Comparison of ENCODE assay signal across 12 cellular contexts in the genomic region with DNA sequence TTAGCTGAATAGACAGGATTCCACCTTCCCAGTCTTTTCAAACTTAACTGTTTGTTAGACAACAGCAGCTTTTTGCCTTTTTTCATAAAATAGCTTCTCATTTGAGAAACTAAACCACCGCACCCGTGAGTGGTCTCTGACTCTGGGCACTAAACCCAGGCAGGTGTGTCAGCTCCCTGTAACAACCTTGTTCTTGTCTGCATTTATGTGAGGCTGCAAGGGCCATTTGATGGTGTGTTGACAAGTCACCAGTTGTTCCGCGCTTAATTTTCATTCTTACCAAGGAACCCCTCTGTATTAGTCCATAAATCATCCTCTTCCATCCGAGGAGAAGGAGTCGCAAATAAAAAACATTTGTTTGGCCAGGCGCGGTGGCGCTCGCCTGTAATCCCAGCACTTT. TPM values are rescaled to one million over a fixed set of nuclear protein-coding genes. Genes with fewer than 3 reads are reported as not detected.
A peak's percentile ranks its signal among the peaks of the same experiment; 100 is the strongest.
DNase-seq lines count a peak whose midpoint lies in the region; ATAC-seq and TF ChIP-seq lines count a peak whose summit lies in the region.
"Had no signal": no experiment of that assay in that cellular context is flagged by ENCODE, and none has a peak within 500 bp of the region (broad histone marks: within the 10 kb centered on the region; RNA-seq: fewer than 3 reads in every experiment).

No MANE protein-coding gene starts in this region.

- in situ Hi-C loops in KBM-7 (cut with MboI; ENCODE audit: low pct_unique_long_range_greater_than_20kb, low sequenced_read_pairs): no loop called here

- no peaks in the 10 kb centered on the region for H4K20me1 ChIP-seq in MM.1S (ENCODE audit: insufficient read depth, low read length)

- ATAC-seq in sciatic nerve: no peak
- ATAC-seq in activated CD4-positive, CD25-positive, alpha-beta regulatory T cell treated with anti-CD3 and anti-CD28 coated beads, Interleukin-2, amount 50 U/mL, for 24 hours: no peak

- H3K9ac ChIP-seq in MM.1S (ENCODE audit: low read length) (no peak overlapping the region), endodermal cell (ENCODE audit: extremely low read depth, low read length, poor library complexity, severe bottlenecking) (no peak overlapping the region)

- peaks cover 10% of the 10 kb centered on the region; the same call in 1 of the 2 replicates for H3F3A ChIP-seq in MM.1S (ENCODE audit: insufficient read depth, low read length)

- H3K36me3 ChIP-seq in MM.1S (replicated peaks; ENCODE audit: insufficient read depth, low read length) (no peaks in the 10 kb centered on the region), endodermal cell (ENCODE audit: control insufficient read depth, insufficient read depth, low read length) (no peaks in the 10 kb centered on the region), spleen (no peaks in the 10 kb centered on the region)
- H3K36me3 ChIP-seq: transverse colon had no signal

- no peaks in the 10 kb centered on the region for H3K9me3 Mint-ChIP-seq in activated CD4-positive, alpha-beta memory T cell treated with anti-CD3 and anti-CD28 coated beads, Interleukin-2, amount 10 ng/mL, durations not matched to agents 7 days and 5 days
- H3K9me3 Mint-ChIP-seq in activated CD4-positive, alpha-beta memory T cell treated with anti-CD3 and anti-CD28 coated beads for 36 hours: no peaks in the 10 kb centered on the region
- H3K9me3 Mint-ChIP-seq in endodermal cell: no peaks in the 10 kb centered on the region

- peak overlapping the region; percentile 31 for H3K4me3 Mint-ChIP-seq in activated CD4-positive, alpha-beta memory T cell treated with anti-CD3 and anti-CD28 coated beads, Interleukin-2, amount 10 ng/mL, durations not matched to agents 7 days and 5 days
- no peak overlapping the region for H3K4me3 Mint-ChIP-seq in activated CD4-positive, alpha-beta memory T cell treated with anti-CD3 and anti-CD28 coated beads for 36 hours
- peak overlapping the region; percentile 53 for H3K4me3 Mint-ChIP-seq in endodermal cell

- peaks cover 8% of the 10 kb centered on the region for H3K4me1 Mint-ChIP-seq in activated CD4-positive, alpha-beta memory T cell treated with anti-CD3 and anti-CD28 coated beads, Interleukin-2, amount 10 ng/mL, durations not matched to agents 7 days and 5 days
- peaks cover 4% of the 10 kb centered on the region for H3K4me1 Mint-ChIP-seq in activated CD4-positive, alpha-beta memory T cell treated with anti-CD3 and anti-CD28 coated beads for 36 hours (ENCODE audit: low read depth)
- H3K4me1 Mint-ChIP-seq in endodermal cell: no peaks in the 10 kb centered on the region

- no peak overlapping the region for H3K27ac Mint-ChIP-seq in activated CD4-positive, alpha-beta memory T cell treated with anti-CD3 and anti-CD28 coated beads, Interleukin-2, amount 10 ng/mL, durations not matched to agents 7 days and 5 days
- no peak overlapping the region for H3K27ac Mint-ChIP-seq in activated CD4-positive, alpha-beta memory T cell treated with anti-CD3 and anti-CD28 coated beads for 36 hours
- no peak overlapping the region for H3K27ac Mint-ChIP-seq in endodermal cell

- H3K27ac ChIP-seq in MM.1S (ENCODE audit: low read length) (no peak overlapping the region), endodermal cell (ENCODE audit: low read depth, low read length) (no peak overlapping the region), spleen (no peak overlapping the region)

- H3K4me1 ChIP-seq in MM.1S (ENCODE audit: low read length): no peaks in the 10 kb centered on the region
- no peaks in the 10 kb centered on the region for H3K4me1 ChIP-seq in endodermal cell (ENCODE audit: control insufficient read depth, insufficient read depth, low read length)
- H3K4me1 ChIP-seq in spleen: peaks cover 0 to 18% (median 14%) of the 10 kb centered on the region in 6 donors

- no peak for TF ChIP-seq POLR2A in spleen (IDR thresholded peaks at IDR 0.05)

- no peaks in the 10 kb centered on the region for H3K36me3 Mint-ChIP-seq in activated CD4-positive, alpha-beta memory T cell treated with anti-CD3 and anti-CD28 coated beads, Interleukin-2, amount 10 ng/mL, durations not matched to agents 7 days and 5 days (ENCODE audit: low read depth)
- no peaks in the 10 kb centered on the region for H3K36me3 Mint-ChIP-seq in activated CD4-positive, alpha-beta memory T cell treated with anti-CD3 and anti-CD28 coated beads for 36 hours
- H3K36me3 Mint-ChIP-seq in endodermal cell (ENCODE audit: low read depth): no peaks in the 10 kb centered on the region

- no peaks in the 10 kb centered on the region for H3K79me2 ChIP-seq in MM.1S (ENCODE audit: low read length)

- H3K4me3 ChIP-seq in MM.1S (ENCODE audit: low read length): peak overlapping the region; percentile 56; the same call in 1 of the 2 replicates
- H3K4me3 ChIP-seq in endodermal cell (ENCODE audit: low read length): no peak overlapping the region
- H3K4me3 ChIP-seq in spleen: peak overlapping the region in 1 of 8 donors; percentile 45
- H3K4me3 ChIP-seq: mucosa of descending colon had no signal

- POLR2A ChIA-PET in activated CD4-positive, alpha-beta memory T cell treated with anti-CD3 and anti-CD28 coated beads, Interleukin-2, amount 10 ng/mL, durations not matched to agents 7 days and 5 days (lab: Charles Lee): interaction anchor here (1.0 kb wide), 1 partner anchor 71 kb away, joined by 5 read pairs; no protein-coding TSS in a partner anchor
- POLR2A ChIA-PET in activated CD4-positive, alpha-beta memory T cell treated with anti-CD3 and anti-CD28 coated beads for 36 hours (lab: Charles Lee): interaction anchor here (1.2 kb wide), 1 partner anchor 127 kb away, joined by 3 read pairs; a partner anchor contains a TSS

- H3K9me3 ChIP-seq in MM.1S (replicated peaks; ENCODE audit: insufficient read depth, low read length) (no peaks in the 10 kb centered on the region), endodermal cell (ENCODE audit: control insufficient read depth, low read length) (no peaks in the 10 kb centered on the region), spleen (no peaks in the 10 kb centered on the region)
- H3K9me3 ChIP-seq: mucosa of descending colon, transverse colon had no signal

- H3K27me3 Mint-ChIP-seq in activated CD4-positive, alpha-beta memory T cell treated with anti-CD3 and anti-CD28 coated beads, Interleukin-2, amount 10 ng/mL, durations not matched to agents 7 days and 5 days: peaks cover 23% of the 10 kb centered on the region
- peaks cover 2% of the 10 kb centered on the region for H3K27me3 Mint-ChIP-seq in activated CD4-positive, alpha-beta memory T cell treated with anti-CD3 and anti-CD28 coated beads for 36 hours
- peaks cover 30% of the 10 kb centered on the region for H3K27me3 Mint-ChIP-seq in endodermal cell (ENCODE audit: insufficient read depth)

- DNase-seq in activated CD4-positive, alpha-beta memory T cell treated with anti-CD3 and anti-CD28 coated beads, Interleukin-2, amount 10 ng/mL, durations not matched to agents 7 days and 5 days: no peak
- no peak for DNase-seq in activated CD4-positive, alpha-beta memory T cell treated with anti-CD3 and anti-CD28 coated beads for 36 hours
- DNase-seq in MM.1S (no peak), endodermal cell (no peak), spleen (peak; percentile 6), KBM-7 (no peak), sciatic nerve (ENCODE audit: low spot score) (no peak)
- DNase-seq: cerebellar nuclear complex, RPMI8226 had no signal

- no peak for TF ChIP-seq CTCF in MM.1S (IDR thresholded peaks at IDR 0.05; ENCODE audit: low read length)
- TF ChIP-seq CTCF in endodermal cell (conservative IDR thresholded peaks at IDR 0.05): no peak
- TF ChIP-seq CTCF in spleen (IDR thresholded peaks at IDR 0.05 in 8 of 11, conservative IDR thresholded peaks at IDR 0.05 in 3 of 11): no peak

- intact Hi-C loops in activated CD4-positive, alpha-beta memory T cell treated with anti-CD3 and anti-CD28 coated beads for 36 hours (cut with micrococcal nuclease): no loop called here
- intact Hi-C loops in spleen (cut with DNase I; ENCODE audit: low total_unique reads) (no loop called here), sciatic nerve (cut with DNase I) (no loop called here)

- H2AFZ ChIP-seq in MM.1S (ENCODE audit: low read length): no peak overlapping the region

- WGBS in endodermal cell (ENCODE audit: insufficient coverage in 1 of 2, insufficient read length in 1 of 2), 2 experiments: 95% methylated on average over 8 to 10 of the region's 10 CpGs
- WGBS in spleen, 5 donors: 89 to 93% (median 91%) methylated on average over 10 of the region's 10 CpGs

- CTCF ChIA-PET in activated CD4-positive, alpha-beta memory T cell treated with anti-CD3 and anti-CD28 coated beads, Interleukin-2, amount 10 ng/mL, durations not matched to agents 7 days and 5 days (lab: Charles Lee): no interaction called here
- CTCF ChIA-PET in activated CD4-positive, alpha-beta memory T cell treated with anti-CD3 and anti-CD28 coated beads for 36 hours (lab: Charles Lee): interaction anchor here (1.5 to 2.6 kb wide), 2 partner anchors 39 to 71 kb away, joined by 4 to 9 read pairs; no protein-coding TSS in a partner anchor

- H3K27me3 ChIP-seq in MM.1S (replicated peaks; ENCODE audit: insufficient read depth, low read length) (no peaks in the 10 kb centered on the region), endodermal cell (ENCODE audit: control insufficient read depth, insufficient read depth, low read length, poor library complexity, severe bottlenecking) (peaks cover 11% of the 10 kb centered on the region), spleen (replicated peaks in 1 of 7) (peaks cover 0 to 39% (median 0%) of the 10 kb centered on the region in 7 donors)
- H3K27me3 ChIP-seq: transverse colon had no signal

- H3K9me2 ChIP-seq in MM.1S (replicated peaks; ENCODE audit: insufficient read depth, low read length): no peaks in the 10 kb centered on the region

- H3K4me2 ChIP-seq in MM.1S (ENCODE audit: low read depth, low read length): peak overlapping the region; percentile 75

RNA-seq across cellular contexts. Expression of a gene that starts 1.5 kb away (rescaled TPM):
- under 1 TPM; 0.50 to 0.60 TPM for total RNA-seq in activated CD4-positive, alpha-beta memory T cell treated with anti-CD3 and anti-CD28 coated beads, Interleukin-2, amount 10 ng/mL, durations not matched to agents 7 days and 5 days
- total RNA-seq in activated CD4-positive, alpha-beta memory T cell treated with anti-CD3 and anti-CD28 coated beads for 36 hours: under 1 TPM; 0.29 to 0.36 TPM
- total RNA-seq in endodermal cell: 1 to 10 TPM; 4.5 to 5.2 TPM
- 5.1 TPM for polyA plus RNA-seq in endodermal cell (2013, experiment 1 of 2)
- polyA plus RNA-seq in endodermal cell (2013, experiment 2 of 2): 6.7 TPM
- 1 to 10 TPM in 1 of 7 donors, under 1 TPM in 5, not detected in 1; 0.11 to 2.2 (median 0.80) TPM for total RNA-seq in spleen
- under 1 TPM; 0.26 to 0.29 (median 0.28) TPM for polyA plus RNA-seq in spleen
- total RNA-seq in sciatic nerve: 0.27 TPM
